ENCODE assay signal across 20 cellular contexts in the genomic region with DNA sequence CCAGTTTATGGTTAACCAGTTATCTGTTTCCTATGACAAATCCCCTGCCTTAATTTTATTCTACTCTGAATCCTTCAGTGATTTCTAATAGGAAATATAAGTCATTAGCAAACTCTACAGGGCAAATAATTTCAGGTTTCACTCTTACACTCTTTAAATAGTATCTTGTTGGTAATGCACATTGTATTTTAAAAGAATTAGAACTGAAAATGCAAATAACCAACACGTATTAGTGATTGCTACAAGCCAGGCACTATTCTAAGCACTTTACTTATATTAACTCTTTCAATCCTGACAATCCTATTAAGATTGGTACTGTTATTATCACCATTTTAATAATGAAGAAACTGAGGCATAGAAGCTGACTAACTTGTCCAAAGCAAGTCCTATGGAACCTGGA. TPM values are rescaled to one million over a fixed set of nuclear protein-coding genes. Genes with fewer than 3 reads are reported as not detected.
A peak's percentile ranks its signal among the peaks of the same experiment; 100 is the strongest.
DNase-seq lines count a peak whose midpoint lies in the region; ATAC-seq and TF ChIP-seq lines count a peak whose summit lies in the region.
"Had no signal": no experiment of that assay in that cellular context is flagged by ENCODE, and none has a peak within 500 bp of the region (broad histone marks: within the 10 kb centered on the region; RNA-seq: fewer than 3 reads in every experiment).

No MANE protein-coding gene starts in this region.

- no peaks in the 10 kb centered on the region for H3K27me3 ChIP-seq in GM06990 (replicated peaks; ENCODE audit: control insufficient read depth, insufficient read depth, low read length)
- no peaks in the 10 kb centered on the region for H3K27me3 ChIP-seq in SJSA1 (replicated peaks)
- H3K27me3 ChIP-seq: BLaER1 had no signal

- no peaks in the 10 kb centered on the region for H3K36me3 ChIP-seq in GM06990 (ENCODE audit: control insufficient read depth, insufficient read depth, low read length)
- no peaks in the 10 kb centered on the region for H3K36me3 ChIP-seq in SJSA1
- H3K36me3 ChIP-seq: BLaER1 had no signal

- H3K27ac ChIP-seq in SJSA1, result peak overlapping the region; percentile 91; the same call in 1 of the 2 replicates
- H3K27ac ChIP-seq: 22Rv1, BLaER1, C4-2B had no signal

- peak; percentile 46 for ATAC-seq in GM19324 (IDR thresholded peaks at IDR 0.05; ENCODE audit: low FRiP score, unreplicated experiment)
- ATAC-seq in HG03439 (IDR thresholded peaks at IDR 0.05; ENCODE audit: unreplicated experiment), result peak; percentile 56
- ATAC-seq: CD8-positive, alpha-beta T cell; GM12878; GM23338; HCT116 had no signal

- H3K4me1 ChIP-seq in SJSA1 (replicated peaks), result peaks cover 49% of the 10 kb centered on the region
- H3K4me1 ChIP-seq: BLaER1, Caco-2 had no signal

- peak; percentile 6 for DNase-seq in GM06990 (ENCODE audit: extremely low read depth, insufficient read length)
- DNase-seq in SJSA1 (ENCODE audit: low read depth in 1 of 2, low spot score in 2 of 2), result no peak
- DNase-seq in activated T-cell treated with anti-CD3 and anti-CD28 coated beads, Interleukin-2, amount 50 U/mL, for 48 hours, result no peak
- no peak for DNase-seq in NCI-H526 (lab: John Stamatoyannopoulos, UW)
- DNase-seq in NCI-H2081 (lab: John Stamatoyannopoulos, UW), result no peak
- DNase-seq: Caco-2; CD4-positive, CD25-positive, alpha-beta regulatory T cell; CD8-positive, alpha-beta T cell; DMS153; DND-41; H9 had no signal

- TF ChIP-seq CTCF in GM06990 (IDR thresholded peaks at IDR 0.05; ENCODE audit: insufficient read depth, low read length, poor library complexity, severe bottlenecking), result no peak

- H3K4me3 ChIP-seq in GM06990 (replicated peaks; ENCODE audit: low read depth, low read length) (no peak overlapping the region), SJSA1 (no peak overlapping the region)
- H3K4me3 ChIP-seq: BLaER1, GM12878, GM23338 had no signal

- H3K9me3 ChIP-seq in SJSA1 (replicated peaks), result no peaks in the 10 kb centered on the region
- H3K9me3 ChIP-seq: BLaER1, Caco-2 had no signal

RNA-seq across cellular contexts. Expression of gene LHX8, which starts 48.3 kb away (rescaled TPM):
- total RNA-seq in SJSA1 (2014; rRNA removed; shearing (Covaris generic)), result 20.5 and 32.2 TPM in 2 replicates
- total RNA-seq: B cell; Caco-2; CD4-positive, CD25-positive, alpha-beta regulatory T cell; CD8-positive, alpha-beta T cell; GM12878; H9 had no signal
